23 cellular contexts compared by ENCODE assay signal in genomic region chr5:78738104-78738503, GRCh38.
DNase-seq lines count a peak whose midpoint lies in the region; ATAC-seq, FAIRE-seq and TF ChIP-seq lines count a peak whose summit lies in the region.
"Had no signal": no experiment of that assay in that cellular context is flagged by ENCODE, and none has a peak within 500 bp of the region (broad histone marks: within the 10 kb centered on the region; RNA-seq: fewer than 3 reads in every experiment).

No MANE protein-coding gene starts in this region.

- H3K27ac ChIP-seq in A549 (no peak overlapping the region), HEK293 (ENCODE audit: extremely low read depth, low read depth, low read length) (no peak overlapping the region), kidney (ENCODE audit: low read depth in 2 of 2, low read length in 2 of 2) (no peak overlapping the region)
- H3K27ac ChIP-seq: 22Rv1; BLaER1 treated with 17β-estradiol and CSF1 and Interleukin-3, amounts not matched to agents 10 nM and 100 nM; GM23248 had no signal

- H3K4me1 Mint-ChIP-seq in chondrocyte (ENCODE audit: low read depth), result peaks cover 15% of the 10 kb centered on the region
- H3K4me1 Mint-ChIP-seq: CD4-positive, alpha-beta memory T cell had no signal

- TF ChIP-seq CTCF in A549 (IDR thresholded peaks at IDR 0.05) (no peak), HEK293 (tag by site-specific recombination; IDR thresholded peaks at IDR 0.05) (no peak), kidney (IDR thresholded peaks at IDR 0.05; ENCODE audit: borderline replicate concordance, extremely low read depth, insufficient read depth) (no peak), chondrocyte (IDR thresholded peaks at IDR 0.05) (no peak)

- H3K9me3 ChIP-seq in A549, result no peaks in the 10 kb centered on the region
- H3K9me3 ChIP-seq in HEK293 (ENCODE audit: control insufficient read depth, insufficient read depth, low read depth, low read length), result no peaks in the 10 kb centered on the region
- no peaks in the 10 kb centered on the region for H3K9me3 ChIP-seq in kidney (ENCODE audit: control insufficient read depth in 1 of 2, low read length in 2 of 2)
- H3K9me3 ChIP-seq: BE2C had no signal

- intact Hi-C loops in kidney (cut with DNase I), result no loop called here
- intact Hi-C loops in Right ventricle myocardium superior (cut with DNase I), result no loop called here

- no peak overlapping the region for H3K4me3 Mint-ChIP-seq in chondrocyte (ENCODE audit: unreplicated experiment)
- H3K4me3 Mint-ChIP-seq: CD4-positive, alpha-beta memory T cell had no signal

- no peak for ATAC-seq in A549
- ATAC-seq in Right ventricle myocardium superior (ENCODE audit: poor library complexity), result no peak

- no peaks in the 10 kb centered on the region for H3K36me3 Mint-ChIP-seq in chondrocyte (ENCODE audit: low read depth)
- H3K36me3 Mint-ChIP-seq: CD4-positive, alpha-beta memory T cell had no signal

- DNase-seq in A549 (ENCODE audit: low read depth in 1 of 2, low spot score in 1 of 2) (no peak), kidney (no peak), chondrocyte (ENCODE audit: low spot score) (no peak), Right ventricle myocardium superior (no peak), NCI-H69 (lab: John Stamatoyannopoulos, UW) (no peak)
- DNase-seq in activated CD8-positive, alpha-beta memory T cell treated with anti-CD3 and anti-CD28 coated beads for 24 hours, result no peak
- DNase-seq: ACHN; AML-193; BE2C; CD4-positive, alpha-beta memory T cell; COR-L47; DMS53; DMS79 treated with DMSO at 0.1 percent for 48 hours; GM23248; H7; HCEC 1CT had no signal

- CTCF ChIA-PET in A549 (lab: Yijun Ruan, JAX), result no interaction called here
- CTCF ChIA-PET in HEK293 (lab: Yijun Ruan, JAX), result no interaction called here

- TF ChIP-seq RAD21 in A549 (conservative IDR thresholded peaks at IDR 0.05 in 1 of 2, IDR thresholded peaks at IDR 0.05 in 1 of 2), result no peak

- no peak overlapping the region for H3K4me2 ChIP-seq in A549
- H3K4me2 ChIP-seq: BLaER1 treated with 17β-estradiol and CSF1 and Interleukin-3, amounts not matched to agents 10 nM and 100 nM had no signal

- H3K27ac Mint-ChIP-seq in chondrocyte (ENCODE audit: unreplicated experiment), result no peak overlapping the region
- H3K27ac Mint-ChIP-seq: CD4-positive, alpha-beta memory T cell had no signal

- no peak overlapping the region for H3K9ac ChIP-seq in kidney (ENCODE audit: low read length in 2 of 2)
- H3K9ac ChIP-seq: BLaER1 treated with 17β-estradiol and CSF1 and Interleukin-3, amounts not matched to agents 10 nM and 100 nM; GM23248 had no signal

- no peaks in the 10 kb centered on the region for H3K9me3 Mint-ChIP-seq in chondrocyte (ENCODE audit: low read depth)
- H3K9me3 Mint-ChIP-seq: CD4-positive, alpha-beta memory T cell had no signal

- no peak for TF ChIP-seq EP300 in A549 (IDR thresholded peaks at IDR 0.05)

- WGBS in A549 (ENCODE audit: missing lambda C conversion rate), result 96% methylated on average over 3 of the region's 3 CpGs

- H3K27me3 Mint-ChIP-seq in chondrocyte (ENCODE audit: low read depth), result no peaks in the 10 kb centered on the region

- H3K36me3 ChIP-seq in HEK293 (ENCODE audit: control insufficient read depth in 2 of 2, insufficient read depth in 1 of 2, low read length in 2 of 2), result no peaks in the 10 kb centered on the region
- no peaks in the 10 kb centered on the region for H3K36me3 ChIP-seq in kidney (ENCODE audit: control insufficient read depth in 1 of 2, insufficient read depth in 2 of 2, low read length in 2 of 2)
- H3K36me3 ChIP-seq: BE2C; BLaER1 treated with 17β-estradiol and CSF1 and Interleukin-3, amounts not matched to agents 10 nM and 100 nM had no signal

- no peak for FAIRE-seq in A549 (lab: Jason Lieb, UNC)
- peak; percentile 62 for FAIRE-seq in endometrium (lab: Jason Lieb, UNC)
- peak; percentile 80 for FAIRE-seq in kidney (lab: Jason Lieb, UNC)
- FAIRE-seq: GM12892, GM19239, H1 had no signal

- POLR2A ChIA-PET in A549 (lab: Yijun Ruan, JAX) (no interaction called here), HEK293 (lab: Yijun Ruan, JAX) (interaction anchor here (0.6 kb wide), 1 partner anchor 93 kb away, joined by 4 read pairs; no protein-coding TSS in a partner anchor)

- no peak for TF ChIP-seq POLR2A in A549 (IDR thresholded peaks at IDR 0.05; ENCODE audit: low read length)

- H3K4me1 ChIP-seq in A549 (peaks cover 29% of the 10 kb centered on the region), HEK293 (ENCODE audit: control insufficient read depth, insufficient read depth, low read length) (no peaks in the 10 kb centered on the region), kidney (ENCODE audit: control insufficient read depth in 1 of 2, insufficient read depth in 1 of 2, low read depth in 1 of 2, low read length in 2 of 2) (no peaks in the 10 kb centered on the region)
- H3K4me1 ChIP-seq: BE2C had no signal

- no peak overlapping the region for H3K4me3 ChIP-seq in A549
- H3K4me3 ChIP-seq in HEK293 (ENCODE audit: low read depth, low read length), result no peak overlapping the region
- H3K4me3 ChIP-seq in kidney (ENCODE audit: low read length in 2 of 2), result no peak overlapping the region
- H3K4me3 ChIP-seq: BLaER1 treated with 17β-estradiol and CSF1 and Interleukin-3, amounts not matched to agents 10 nM and 100 nM; GM23248 had no signal

TF ChIP-seq in A549, 52 proteins besides CTCF, POLR2A, EP300 and RAD21:
- no peak for TF ChIP-seq ELK1 (IDR thresholded peaks at IDR 0.05; ENCODE audit: low read depth, low read length)
- peak; percentile 98 for TF ChIP-seq ZC3H11A (IDR thresholded peaks at IDR 0.05)
- TF ChIP-seq, protein P1, sequence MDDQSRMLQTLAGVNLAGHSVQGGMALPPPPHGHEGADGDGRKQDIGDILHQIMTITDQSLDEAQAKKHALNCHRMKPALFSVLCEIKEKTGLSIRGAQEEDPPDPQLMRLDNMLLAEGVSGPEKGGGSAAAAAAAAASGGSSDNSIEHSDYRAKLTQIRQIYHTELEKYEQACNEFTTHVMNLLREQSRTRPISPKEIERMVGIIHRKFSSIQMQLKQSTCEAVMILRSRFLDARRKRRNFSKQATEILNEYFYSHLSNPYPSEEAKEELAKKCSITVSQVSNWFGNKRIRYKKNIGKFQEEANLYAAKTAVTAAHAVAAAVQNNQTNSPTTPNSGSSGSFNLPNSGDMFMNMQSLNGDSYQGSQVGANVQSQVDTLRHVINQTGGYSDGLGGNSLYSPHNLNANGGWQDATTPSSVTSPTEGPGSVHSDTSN (IDR thresholded peaks at IDR 0.05), result no peak
- no peak for TF ChIP-seq RNF2 (IDR thresholded peaks at IDR 0.05; ENCODE audit: borderline replicate concordance, low read depth)
- TF ChIP-seq CHD2 (IDR thresholded peaks at IDR 0.05; ENCODE audit: low read length, partially characterized antibody), result no peak

TF ChIP-seq in HEK293, 187 proteins besides CTCF, POLR2A, EP300 and RAD21 (continues in another document):
- TF ChIP-seq, protein P2, sequence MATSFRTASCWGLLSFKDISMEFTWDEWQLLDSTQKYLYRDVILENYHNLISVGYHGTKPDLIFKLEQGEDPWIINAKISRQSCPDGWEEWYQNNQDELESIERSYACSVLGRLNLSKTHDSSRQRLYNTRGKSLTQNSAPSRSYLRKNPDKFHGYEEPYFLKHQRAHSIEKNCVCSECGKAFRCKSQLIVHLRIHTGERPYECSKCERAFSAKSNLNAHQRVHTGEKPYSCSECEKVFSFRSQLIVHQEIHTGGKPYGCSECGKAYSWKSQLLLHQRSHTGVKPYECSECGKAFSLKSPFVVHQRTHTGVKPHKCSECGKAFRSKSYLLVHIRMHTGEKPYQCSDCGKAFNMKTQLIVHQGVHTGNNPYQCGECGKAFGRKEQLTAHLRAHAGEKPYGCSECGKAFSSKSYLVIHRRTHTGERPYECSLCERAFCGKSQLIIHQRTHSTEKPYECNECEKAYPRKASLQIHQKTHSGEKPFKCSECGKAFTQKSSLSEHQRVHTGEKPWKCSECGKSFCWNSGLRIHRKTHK (tag by site-specific recombination; IDR thresholded peaks at IDR 0.05), result no peak
- TF ChIP-seq, protein P3, sequence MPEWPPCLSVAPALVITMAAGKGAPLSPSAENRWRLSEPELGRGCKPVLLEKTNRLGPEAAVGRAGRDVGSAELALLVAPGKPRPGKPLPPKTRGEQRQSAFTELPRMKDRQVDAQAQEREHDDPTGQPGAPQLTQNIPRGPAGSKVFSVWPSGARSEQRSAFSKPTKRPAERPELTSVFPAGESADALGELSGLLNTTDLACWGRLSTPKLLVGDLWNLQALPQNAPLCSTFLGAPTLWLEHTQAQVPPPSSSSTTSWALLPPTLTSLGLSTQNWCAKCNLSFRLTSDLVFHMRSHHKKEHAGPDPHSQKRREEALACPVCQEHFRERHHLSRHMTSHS (tag by site-specific recombination; IDR thresholded peaks at IDR 0.05), result no peak
- TF ChIP-seq ZSCAN23 (tag by site-specific recombination; IDR thresholded peaks at IDR 0.05) (no peak), ZNF354C (tag by site-specific recombination; IDR thresholded peaks at IDR 0.05; ENCODE audit: borderline replicate concordance, low read depth) (peak; percentile 92; the same call in 1 of the 2 replicates), KLF7 (tag by site-specific recombination; IDR thresholded peaks at IDR 0.05; ENCODE audit: borderline replicate concordance) (0 out of 2 replicates have a peak, but pooled peaks have one; percentile 21), ZBTB1 (tag by site-specific recombination; IDR thresholded peaks at IDR 0.05) (peak; percentile 77; the same call in 1 of the 2 replicates), IKZF3 (tag by site-specific recombination; IDR thresholded peaks at IDR 0.05) (no peak), ZNF416 (tag by site-specific recombination; IDR thresholded peaks at IDR 0.05) (no peak), ZNF639 (tag by site-specific recombination; IDR thresholded peaks at IDR 0.05) (0 out of 2 replicates have a peak, but pooled peaks have one; percentile 54), ZSCAN30 (tag by site-specific recombination; IDR thresholded peaks at IDR 0.05) (no peak)

Comparison
In these comparisons a context has a peak if more than half of its experiments do, and no peak if none do; other contexts are left out.
1. Of the 5 proteins assayed by ChIP-seq in both HEK293 and A549: peak only in HEK293: REST and ZNF302; only in A549: none; in both: none; in neither: 3.